ENCODE assay signal across 8 cellular contexts in the genomic region with DNA sequence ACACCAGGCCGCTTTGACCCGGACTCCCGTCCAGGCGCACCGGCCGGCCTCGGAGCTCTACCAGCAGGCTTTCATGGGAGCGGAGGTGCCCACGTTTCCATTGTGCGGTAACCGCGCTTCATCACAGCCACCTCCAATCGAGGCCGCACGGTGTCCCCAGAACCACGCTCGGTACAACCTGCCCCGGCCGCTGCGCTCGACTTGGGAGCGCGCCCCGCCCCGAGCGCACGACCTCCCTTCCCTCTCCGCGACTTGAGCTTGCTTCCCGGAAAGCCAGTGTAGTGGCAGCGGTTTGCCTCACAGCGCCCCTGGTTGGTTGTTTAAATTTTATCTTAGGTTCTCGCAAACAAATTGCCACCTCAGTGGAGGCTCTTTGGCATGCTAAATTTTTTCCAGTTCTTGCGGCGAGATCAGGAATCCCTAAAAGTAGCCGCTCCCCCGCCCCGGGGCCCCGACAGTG. TPM values are rescaled to one million over a fixed set of nuclear protein-coding genes. Genes with fewer than 3 reads are reported as not detected.
DNase-seq lines count a peak whose midpoint lies in the region; ATAC-seq, FAIRE-seq and TF ChIP-seq lines count a peak whose summit lies in the region.

No MANE protein-coding gene starts in this region.

- H2AFZ ChIP-seq in GM12878 (ENCODE audit: control insufficient read depth, low read depth, low read length), result peak overlapping the region; percentile 25
- peak overlapping the region; percentile 6 for H2AFZ ChIP-seq in smooth muscle cell (ENCODE audit: low read depth)

- peak; percentile 53 for TF ChIP-seq RAD21 in GM12878 (IDR thresholded peaks at IDR 0.05; ENCODE audit: insufficient read depth, low read depth, low read length)

- H3K4me1 ChIP-seq in GM12878 (ENCODE audit: control insufficient read depth, insufficient read depth, low read length) (peaks cover 11% of the 10 kb centered on the region), smooth muscle cell (ENCODE audit: low read depth) (peaks cover 12% of the 10 kb centered on the region)

- in situ Hi-C loops in GM12878 (cut with MboI), result no loop called here

- peak; percentile 64; the same call in 1 of the 2 replicates for TF ChIP-seq POLR2A in GM12878 (IDR thresholded peaks at IDR 0.05; ENCODE audit: low read depth, low read length)

- H3F3A ChIP-seq in smooth muscle cell (ENCODE audit: low read depth), result peaks cover 10% of the 10 kb centered on the region

- CTCF ChIA-PET in GM12878 (lab: Yijun Ruan, JAX), result interaction anchor here (0.9 to 2.3 kb wide), 7 partner anchors 8 to 206 kb away, joined by 3 to 7 read pairs (median 3); no protein-coding TSS in a partner anchor

- DNase-seq in Ammon's horn (ENCODE audit: low spot score) (peak; percentile 62), NOMO-1 treated with dmso at 0.1 percent for 144 hours (lab: John Stamatoyannopoulos, UW; ENCODE audit: unreplicated experiment) (peak; percentile 91), GM12878 (ENCODE audit: low read depth, low spot score) (no peak), iPS-NIHi7 (ENCODE audit: extremely low spot score) (peak; percentile 80), smooth muscle cell (lab: John Stamatoyannopoulos, UW; ENCODE audit: unreplicated experiment) (no peak), urothelium cell line (ENCODE audit: low spot score) (no peak)

- peak overlapping the region; percentile 71 for H3K4me3 ChIP-seq in GM12878
- H3K4me3 ChIP-seq in smooth muscle cell, result peak overlapping the region; percentile 53

- H3K9me3 ChIP-seq in GM12878 (replicated peaks; ENCODE audit: control insufficient read depth, insufficient read depth, low read length) (peaks cover 2% of the 10 kb centered on the region; the same call in 2 of the 3 replicates), smooth muscle cell (replicated peaks; ENCODE audit: low read depth) (no peaks in the 10 kb centered on the region)

- peak; percentile 62 for ATAC-seq in GM18511 (IDR thresholded peaks at IDR 0.05; ENCODE audit: unreplicated experiment)
- ATAC-seq in HG03175 (IDR thresholded peaks at IDR 0.05; ENCODE audit: unreplicated experiment), result peak; percentile 45
- peak; percentile 74 for ATAC-seq in GM12878

- H3K27ac ChIP-seq in GM12878 (ENCODE audit: control insufficient read depth, insufficient read depth), result peak overlapping the region; percentile 77
- H3K27ac ChIP-seq in smooth muscle cell (ENCODE audit: low read depth), result peak overlapping the region; percentile 91

- no peaks in the 10 kb centered on the region for H4K20me1 ChIP-seq in GM12878 (ENCODE audit: control insufficient read depth, insufficient read depth)
- H4K20me1 ChIP-seq in smooth muscle cell (ENCODE audit: low read depth), result no peaks in the 10 kb centered on the region

- RAD21 ChIA-PET in GM12878 (lab: Charles Lee; ENCODE audit: unreplicated experiment), result interaction anchor here (1.1 to 2.5 kb wide), 3 partner anchors 33 to 198 kb away, joined by 4 to 12 read pairs (median 9); no protein-coding TSS in a partner anchor

- 18% methylated on average over 29 of the region's 39 CpGs for WGBS in GM12878 (ENCODE audit: insufficient coverage, insufficient replicate concordance, low lambda C conversion rate, missing lambda C conversion rate)
- WGBS in smooth muscle cell (ENCODE audit: low lambda C conversion rate), result under 1% methylated on average over 36 of the region's 39 CpGs

- no peak for TF ChIP-seq EP300 in GM12878 (IDR thresholded peaks at IDR 0.05; ENCODE audit: borderline replicate concordance in 1 of 2, control insufficient read depth in 1 of 2, low read depth in 2 of 2, low read length in 2 of 2)

- H3K79me2 ChIP-seq in GM12878 (ENCODE audit: control insufficient read depth, insufficient read depth, low read length) (peaks cover 42% of the 10 kb centered on the region), smooth muscle cell (ENCODE audit: low read depth) (peaks cover 9% of the 10 kb centered on the region)

- SMC1A ChIA-PET in GM12878 (lab: Charles Lee; ENCODE audit: uncharacterized antibody, unreplicated experiment), result interaction anchor here (0.6 to 1.7 kb wide), 4 partner anchors 10 to 199 kb away, joined by 3 to 8 read pairs (median 3); no protein-coding TSS in a partner anchor

- POLR2A ChIA-PET in GM12878 (lab: Charles Lee), result interaction anchor here (1.0 kb wide), 1 partner anchor 38 kb away, joined by 3 read pairs; no protein-coding TSS in a partner anchor

- H3K27me3 ChIP-seq in GM12878 (replicated peaks in 1 of 2; ENCODE audit: control insufficient read depth in 2 of 2, insufficient read depth in 2 of 2, low read length in 1 of 2) (no peaks in the 10 kb centered on the region; a peak in 2 of 4 replicates), smooth muscle cell (ENCODE audit: low read depth) (peaks cover 38% of the 10 kb centered on the region)

- BruUV-seq in GM12878 (replicated peaks; lab: Mats Ljungman, UMichigan), result no TSS peak

- H3K4me2 ChIP-seq in GM12878 (ENCODE audit: control insufficient read depth, insufficient read depth) (peak overlapping the region; percentile 91), smooth muscle cell (peak overlapping the region; percentile 84)

- H3K9ac ChIP-seq in GM12878 (ENCODE audit: control insufficient read depth, insufficient read depth, low read length) (peak overlapping the region; percentile 74; the same call in 1 of the 2 replicates), smooth muscle cell (ENCODE audit: low read depth) (peak overlapping the region; percentile 86)

- intact Hi-C loops in GM12878 (cut with micrococcal nuclease; ENCODE audit: unreplicated experiment), result loop anchor here (1.0 to 10.0 kb wide), 8 partner anchors 31 to 681 kb away; no protein-coding TSS in a partner anchor

- H3K36me3 ChIP-seq in GM12878 (ENCODE audit: control insufficient read depth in 2 of 2, insufficient read depth in 2 of 2, low read length in 1 of 2) (no peaks in the 10 kb centered on the region), smooth muscle cell (ENCODE audit: low read depth) (no peaks in the 10 kb centered on the region)

- peak; percentile 13 for FAIRE-seq in GM12878 (lab: Jason Lieb, UNC)
- no peak for FAIRE-seq in urothelium cell line (lab: Jason Lieb, UNC)

- TF ChIP-seq CTCF in GM12878 (IDR thresholded peaks at IDR 0.05 in 2 of 3, conservative IDR thresholded peaks at IDR 0.05 in 1 of 3; ENCODE audit: control insufficient read depth in 2 of 3, extremely low read depth in 1 of 3, insufficient read depth in 1 of 3, low read depth in 3 of 3, low read length in 3 of 3) (peak in 2 of 3 experiments; percentile 14 to 31; a peak in 3 of 6 replicates), smooth muscle cell (IDR thresholded peaks at IDR 0.05; ENCODE audit: borderline replicate concordance, insufficient read depth, poor library complexity, severe bottlenecking) (no peak)

TF ChIP-seq in GM12878, 131 proteins besides CTCF, POLR2A, EP300 and RAD21:
- TF ChIP-seq SMC3 (IDR thresholded peaks at IDR 0.05; ENCODE audit: borderline replicate concordance, low read length) (peak; percentile 20), ZZZ3 (IDR thresholded peaks at IDR 0.05; ENCODE audit: control insufficient read depth, insufficient read length, low read depth) (no peak), RUNX3 (IDR thresholded peaks at IDR 0.05; ENCODE audit: low read length) (peak; percentile 52), CREM (IDR thresholded peaks at IDR 0.05; ENCODE audit: low read depth) (peak; percentile 19; the same call in 1 of the 2 replicates), TCF3 (IDR thresholded peaks at IDR 0.05; ENCODE audit: borderline replicate concordance, insufficient read depth, low read depth, low read length) (0 out of 2 replicates have a peak, but pooled peaks have one; percentile 2), IKZF2 (IDR thresholded peaks at IDR 0.05) (peak; percentile 11 to 14; a peak in 1 of 4 replicates), NRF1 (conservative IDR thresholded peaks at IDR 0.05; ENCODE audit: low read depth, low read length) (no peak), POLR2AphosphoS5 (IDR thresholded peaks at IDR 0.05; ENCODE audit: low read length) (peak; percentile 44), ETV6 (conservative IDR thresholded peaks at IDR 0.05 in 1 of 2, IDR thresholded peaks at IDR 0.05 in 1 of 2; ENCODE audit: borderline replicate concordance in 1 of 2, low read depth in 1 of 2) (0 out of 4 replicates have a peak, but pooled peaks of 1 of the 2 experiments have one; percentile 4), SMAD5 (IDR thresholded peaks at IDR 0.05; ENCODE audit: low read depth) (peak; percentile 59; the same call in 1 of the 2 replicates), CBFB (IDR thresholded peaks at IDR 0.05; ENCODE audit: low read depth) (peak; percentile 65; the same call in 1 of the 2 replicates)
- TF ChIP-seq, protein P1, sequence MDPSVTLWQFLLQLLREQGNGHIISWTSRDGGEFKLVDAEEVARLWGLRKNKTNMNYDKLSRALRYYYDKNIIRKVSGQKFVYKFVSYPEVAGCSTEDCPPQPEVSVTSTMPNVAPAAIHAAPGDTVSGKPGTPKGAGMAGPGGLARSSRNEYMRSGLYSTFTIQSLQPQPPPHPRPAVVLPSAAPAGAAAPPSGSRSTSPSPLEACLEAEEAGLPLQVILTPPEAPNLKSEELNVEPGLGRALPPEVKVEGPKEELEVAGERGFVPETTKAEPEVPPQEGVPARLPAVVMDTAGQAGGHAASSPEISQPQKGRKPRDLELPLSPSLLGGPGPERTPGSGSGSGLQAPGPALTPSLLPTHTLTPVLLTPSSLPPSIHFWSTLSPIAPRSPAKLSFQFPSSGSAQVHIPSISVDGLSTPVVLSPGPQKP (IDR thresholded peaks at IDR 0.05; ENCODE audit: low read depth, low read length), result no peak
TF ChIP-seq in GM12878: peak in this region for 9.

RNA-seq across cellular contexts. Expression of gene CYP1B1, which starts 0.3 kb away (rescaled TPM):
- total RNA-seq in GM12878 (2013; cell fraction: nucleolus; rRNA removed), result 6.3 and 7.3 TPM in 2 replicates
- total RNA-seq in GM12878 (2014; rRNA removed), result 2.4 and 3.0 TPM in 2 replicates
- 3.4 TPM in 2 replicates for total RNA-seq in GM12878 (2014; rRNA removed; fragmentation: Illumina TruSeq; extraction: Trizol)
- 9.0 and 10.1 TPM in 2 replicates for total RNA-seq in GM12878 (2021)
- 10.2 TPM for polyA plus RNA-seq in GM12878 (2011; ENCODE audit: low read depth)
- polyA plus RNA-seq in GM12878 (2011; rRNA removed), result 0.35 and 0.65 TPM in 2 replicates
- 0.66 and 0.67 TPM in 2 replicates for polyA plus RNA-seq in GM12878 (2011; cell fraction: cytosol; rRNA removed)
- 0.49 and 0.56 TPM in 2 replicates for polyA plus RNA-seq in GM12878 (2011; cell fraction: nucleus; rRNA removed)
- 16.1 and 16.6 TPM in 2 replicates for polyA plus RNA-seq in GM12878 (2012)
- polyA plus RNA-seq in GM12878 (2014; fragmentation: Illumina TruSeq; extraction: Trizol), result 4.6 and 5.2 TPM in 2 replicates
- 1 to 10 TPM; 2.2 to 3.0 TPM for polyA plus RNA-seq in GM12878 (2014; fragmentation: Nextera tagmentation; extraction: Ambion mirVana)
- polyA plus RNA-seq in GM12878 (2014; rRNA removed), result 2.7 and 3.4 TPM in 2 replicates
- 10 to 100 TPM; 22.0 to 29.7 TPM for polyA plus RNA-seq in GM12878 (2016; fragmentation: Nextera tagmentation; extraction: Ambion mirVana)
- 1.7 and 2.5 TPM in 2 replicates for polyA minus RNA-seq in GM12878 (2011; rRNA and poly(A)+ RNA removed)
- polyA minus RNA-seq in GM12878 (2011; cell fraction: cytosol; rRNA and poly(A)+ RNA removed), result 0.52 and 0.67 TPM in 2 replicates
- 0.85 and 1.1 TPM in 2 replicates for polyA minus RNA-seq in GM12878 (2011; cell fraction: nucleus; rRNA and poly(A)+ RNA removed)
- 23.2 and 42.6 TPM in 2 replicates for total RNA-seq in smooth muscle cell
- polyA plus RNA-seq in smooth muscle cell, result 29.6 and 47.7 TPM in 2 replicates

Comparison
In these comparisons a context has a peak if more than half of its experiments do, and no peak if none do; other contexts are left out.
1. DNase-seq: peak in Ammon's horn (single experiment), NOMO-1 treated with dmso at 0.1 percent for 144 hours (single experiment) and iPS-NIHi7 (single experiment); none in GM12878 (single experiment), smooth muscle cell (single experiment) and urothelium cell line (single experiment).
2. Peak in every context shown above with its lines, with median percentiles within 50 percentile points of each other: ATAC-seq.